25 cellular contexts compared by ENCODE assay signal in the genomic region with DNA sequence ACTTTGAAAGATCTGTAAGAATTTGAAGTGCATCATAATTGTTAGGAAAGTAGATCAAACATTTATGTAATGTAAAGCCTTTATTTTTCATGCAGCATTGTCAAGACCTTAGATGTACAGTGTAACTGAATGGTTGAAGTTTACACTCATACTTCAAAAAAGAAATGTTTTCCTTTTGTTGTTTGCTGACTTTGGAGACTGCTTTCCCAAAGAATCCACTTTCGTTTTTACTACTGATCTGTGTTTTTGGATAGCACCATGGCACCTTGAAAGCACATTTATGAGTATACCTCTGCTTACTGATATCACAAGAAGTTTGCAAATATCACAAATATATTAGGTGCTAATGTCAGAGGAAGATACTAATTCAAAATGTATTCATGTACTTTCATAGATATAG. TPM values are rescaled to one million over a fixed set of nuclear protein-coding genes. Genes with fewer than 3 reads are reported as not detected.
DNase-seq lines count a peak whose midpoint lies in the region; ATAC-seq, FAIRE-seq and TF ChIP-seq lines count a peak whose summit lies in the region.
"Had no signal": no experiment of that assay in that cellular context is flagged by ENCODE, and none has a peak within 500 bp of the region (broad histone marks: within the 10 kb centered on the region; RNA-seq: fewer than 3 reads in every experiment).

No MANE protein-coding gene starts in this region.

- TF ChIP-seq POLR2A in GM12891 (IDR thresholded peaks at IDR 0.05; ENCODE audit: low read depth, low read length) (no peak), K562 (conservative IDR thresholded peaks at IDR 0.05) (no peak)

- intact Hi-C loops in K562 (cut with micrococcal nuclease): no loop called here

- TF ChIP-seq RAD21 in K562 (CRISPR knock-in tag; conservative IDR thresholded peaks at IDR 0.05 in 1 of 2, IDR thresholded peaks at IDR 0.05 in 1 of 2): no peak

- FAIRE-seq in GM12891 (lab: Jason Lieb, UNC) (peak; percentile 38), K562 (lab: Jason Lieb, UNC) (no peak)

- peaks cover 28% of the 10 kb centered on the region for H3K4me1 Mint-ChIP-seq in neural progenitor cell
- no peaks in the 10 kb centered on the region for H3K4me1 Mint-ChIP-seq in activated naive CD4-positive, alpha-beta T cell treated with anti-CD3 and anti-CD28 coated beads, Interleukin-2, amount 10 ng/mL, durations not matched to agents 7 days and 5 days

- H2AFZ ChIP-seq in K562 (ENCODE audit: low read depth, low read length): no peak overlapping the region; the same call in 1 of the 2 replicates
- no peak overlapping the region for H2AFZ ChIP-seq in neural progenitor cell (replicated peaks)

- H4K20me1 ChIP-seq in K562 (replicated peaks; ENCODE audit: control insufficient read depth, insufficient read depth, low read length) (no peaks in the 10 kb centered on the region), neural progenitor cell (ENCODE audit: low read depth) (no peaks in the 10 kb centered on the region)
- H4K20me1 ChIP-seq: BLaER1 treated with 17β-estradiol and CSF1 and Interleukin-3, amounts not matched to agents 10 nM and 100 nM had no signal

- H3K9me3 Mint-ChIP-seq in neural progenitor cell: peaks cover 27% of the 10 kb centered on the region
- H3K9me3 Mint-ChIP-seq in activated naive CD4-positive, alpha-beta T cell treated with anti-CD3 and anti-CD28 coated beads, Interleukin-2, amount 10 ng/mL, durations not matched to agents 7 days and 5 days: no peaks in the 10 kb centered on the region

- BruUV-seq in K562 (replicated peaks; lab: Mats Ljungman, UMichigan): no TSS peak

- H3K27ac ChIP-seq in K562 (ENCODE audit: extremely low read depth, low read depth, low read length): peak overlapping the region; percentile 30; the same call in 2 of the 3 replicates
- H3K27ac ChIP-seq in neural progenitor cell: no peak overlapping the region
- H3K27ac ChIP-seq: BLaER1 treated with 17β-estradiol and CSF1 and Interleukin-3, amounts not matched to agents 10 nM and 100 nM; HL-60 had no signal

- DNase-seq in GM12891 (ENCODE audit: insufficient read length, low spot score) (no peak), K562 (ENCODE audit: extremely low read depth in 1 of 4, low spot score in 3 of 4) (no peak), neural progenitor cell (ENCODE audit: low spot score) (no peak), Ammon's horn (ENCODE audit: low spot score) (no peak), GOT3 (lab: John Stamatoyannopoulos, UW) (no peak)
- no peak for DNase-seq in activated naive CD4-positive, alpha-beta T cell treated with anti-CD3 and anti-CD28 coated beads, Interleukin-2, amount 10 ng/mL, durations not matched to agents 7 days and 5 days
- DNase-seq: 8988T; Calu3; CD8-positive, alpha-beta T cell; DMS 273 treated with DMSO at 0.1 percent for 48 hours; DMS53; DND-41; EL; KG1 had no signal

- in situ Hi-C loops in K562 (cut with MboI): no loop called here

- no peak overlapping the region for H3K27ac Mint-ChIP-seq in neural progenitor cell
- H3K27ac Mint-ChIP-seq in activated naive CD4-positive, alpha-beta T cell treated with anti-CD3 and anti-CD28 coated beads, Interleukin-2, amount 10 ng/mL, durations not matched to agents 7 days and 5 days: no peak overlapping the region
- H3K27ac Mint-ChIP-seq: B cell; CD8-positive, alpha-beta T cell; IgD-negative memory B cell had no signal

- H3F3A ChIP-seq in neural progenitor cell (ENCODE audit: low read depth): peaks cover 6% of the 10 kb centered on the region

- WGBS in K562 (ENCODE audit: insufficient coverage, low coverage, missing lambda C conversion rate): 21% methylated on average over 1 of the region's 1 CpG

- peaks cover 0 to 35% of the 10 kb centered on the region in 2 experiments; a peak in 4 of 5 replicates for H3K4me1 ChIP-seq in K562 (replicated peaks in 1 of 2; ENCODE audit: control insufficient read depth in 2 of 2, insufficient read depth in 2 of 2, low read length in 2 of 2)
- peaks cover 25% of the 10 kb centered on the region for H3K4me1 ChIP-seq in neural progenitor cell

- no peak overlapping the region for H3K4me3 Mint-ChIP-seq in neural progenitor cell
- H3K4me3 Mint-ChIP-seq in activated naive CD4-positive, alpha-beta T cell treated with anti-CD3 and anti-CD28 coated beads, Interleukin-2, amount 10 ng/mL, durations not matched to agents 7 days and 5 days: no peak overlapping the region
- H3K4me3 Mint-ChIP-seq: B cell; CD8-positive, alpha-beta T cell had no signal

- no peak for TF ChIP-seq EP300 in K562 (IDR thresholded peaks at IDR 0.05; ENCODE audit: low read length)

- H3K79me2 ChIP-seq in K562 (ENCODE audit: control insufficient read depth, insufficient read depth, low read length) (peaks cover 55% of the 10 kb centered on the region), neural progenitor cell (ENCODE audit: low read depth) (no peaks in the 10 kb centered on the region)

- peaks cover 26% of the 10 kb centered on the region for H3K36me3 Mint-ChIP-seq in neural progenitor cell
- no peaks in the 10 kb centered on the region for H3K36me3 Mint-ChIP-seq in activated naive CD4-positive, alpha-beta T cell treated with anti-CD3 and anti-CD28 coated beads, Interleukin-2, amount 10 ng/mL, durations not matched to agents 7 days and 5 days
- H3K36me3 Mint-ChIP-seq: CD8-positive, alpha-beta T cell had no signal

- H3K9me3 ChIP-seq in K562 (replicated peaks; ENCODE audit: control insufficient read depth, insufficient read depth, low read depth, low read length) (no peaks in the 10 kb centered on the region), neural progenitor cell (ENCODE audit: low read depth) (no peaks in the 10 kb centered on the region)
- H3K9me3 ChIP-seq: HAP-1 had no signal

- POLR2A ChIA-PET in K562 (lab: Yijun Ruan, JAX): no interaction called here

- CTCF ChIA-PET in K562 (lab: Yijun Ruan, JAX; ENCODE audit: low intra/inter-chr PET ratio): no interaction called here
- CTCF ChIA-PET in activated naive CD4-positive, alpha-beta T cell treated with anti-CD3 and anti-CD28 coated beads, Interleukin-2, amount 10 ng/mL, durations not matched to agents 7 days and 5 days (lab: Charles Lee): no interaction called here

- H3K4me3 ChIP-seq in K562 (no peak overlapping the region), neural progenitor cell (no peak overlapping the region)
- H3K4me3 ChIP-seq: BLaER1 treated with 17β-estradiol and CSF1 and Interleukin-3, amounts not matched to agents 10 nM and 100 nM; HAP-1 had no signal

- no peaks in the 10 kb centered on the region for H3K27me3 Mint-ChIP-seq in neural progenitor cell (ENCODE audit: insufficient read depth, low read depth)
- peaks cover 13% of the 10 kb centered on the region for H3K27me3 Mint-ChIP-seq in activated naive CD4-positive, alpha-beta T cell treated with anti-CD3 and anti-CD28 coated beads, Interleukin-2, amount 10 ng/mL, durations not matched to agents 7 days and 5 days
- H3K27me3 Mint-ChIP-seq: B cell, IgD-negative memory B cell had no signal

- ATAC-seq in HG02610 (IDR thresholded peaks at IDR 0.05; ENCODE audit: unreplicated experiment): peak; percentile 55
- ATAC-seq in K562: no peak
- ATAC-seq: CD8-positive, alpha-beta T cell had no signal

- H3K27me3 ChIP-seq in K562 (ENCODE audit: control insufficient read depth in 2 of 2, insufficient read depth in 2 of 2, low read length in 2 of 2): no peaks in the 10 kb centered on the region
- H3K27me3 ChIP-seq in neural progenitor cell: peaks cover 6% of the 10 kb centered on the region
- H3K27me3 ChIP-seq: BLaER1 treated with 17β-estradiol and CSF1 and Interleukin-3, amounts not matched to agents 10 nM and 100 nM had no signal

- H3K4me2 ChIP-seq in K562 (ENCODE audit: insufficient read depth, low read length): no peak overlapping the region
- peak overlapping the region; percentile 42 for H3K4me2 ChIP-seq in neural progenitor cell
- H3K4me2 ChIP-seq: BLaER1 treated with 17β-estradiol and CSF1 and Interleukin-3, amounts not matched to agents 10 nM and 100 nM had no signal

- H3K9ac ChIP-seq in K562 (ENCODE audit: insufficient read depth in 1 of 2, low read depth in 2 of 2, low read length in 2 of 2): 0 out of 4 replicates have a peak overlapping the region, but pooled peaks of 1 of the 2 experiments have one; percentile 19
- no peak overlapping the region for H3K9ac ChIP-seq in neural progenitor cell
- H3K9ac ChIP-seq: BLaER1 treated with 17β-estradiol and CSF1 and Interleukin-3, amounts not matched to agents 10 nM and 100 nM had no signal

- H3K36me3 ChIP-seq in K562 (ENCODE audit: control insufficient read depth, insufficient read depth, low read length) (no peaks in the 10 kb centered on the region), neural progenitor cell (no peaks in the 10 kb centered on the region)
- H3K36me3 ChIP-seq: BLaER1 treated with 17β-estradiol and CSF1 and Interleukin-3, amounts not matched to agents 10 nM and 100 nM; HAP-1 had no signal

- H3K9me1 ChIP-seq in K562 (ENCODE audit: control insufficient read depth, insufficient read depth, low read length): no peaks in the 10 kb centered on the region

- TF ChIP-seq CTCF in K562 (IDR thresholded peaks at IDR 0.05 in 2 of 3, conservative IDR thresholded peaks at IDR 0.05 in 1 of 3; ENCODE audit: insufficient read depth in 2 of 3, low read depth in 1 of 3, low read length in 3 of 3) (no peak), neural progenitor cell (IDR thresholded peaks at IDR 0.05) (no peak)

TF ChIP-seq in GM12891, 5 proteins besides CTCF, POLR2A, EP300 and RAD21 (continues in another document):
- no peak for TF ChIP-seq TAF1 (IDR thresholded peaks at IDR 0.05; ENCODE audit: low read depth, low read length)

RNA-seq across cellular contexts. Expression of gene PIP5K1B, which starts 50.0 kb away (rescaled TPM):
- 8.9 TPM for polyA plus RNA-seq in GM12891 (2012; ENCODE audit: low read depth, missing spikeins)
- total RNA-seq in K562 (2011; cell fraction: chromatin; rRNA removed; ENCODE audit: low replicate concordance): 11.7 and 37.8 TPM in 2 replicates
- total RNA-seq in K562 (2011; cell fraction: nucleolus; rRNA removed): 11.6 and 11.7 TPM in 2 replicates
- total RNA-seq in K562 (2011; cell fraction: nucleoplasm; rRNA removed): 19.9 and 36.8 TPM in 2 replicates
- total RNA-seq in K562 (2014; rRNA removed): 3.8 and 3.9 TPM in 2 replicates
- total RNA-seq in K562 (2014; rRNA removed; fragmentation: Illumina TruSeq; extraction: Trizol): 7.4 and 8.8 TPM in 2 replicates
- total RNA-seq in K562 (2015; rRNA removed; fragmentation: Illumina TruSeq; extraction: Trizol): 7.4 and 7.5 TPM in 2 replicates
- total RNA-seq in K562 (2021): 9.6 and 10.4 TPM in 2 replicates
- 6.5 and 7.8 TPM in 2 replicates for polyA plus RNA-seq in K562 (2011; rRNA removed)
- 2.5 and 4.5 TPM in 2 replicates for polyA plus RNA-seq in K562 (2011; cell fraction: cytosol; rRNA removed)
- 5.7 and 7.2 TPM in 2 replicates for polyA plus RNA-seq in K562 (2011; cell fraction: nucleus; rRNA removed)
- polyA plus RNA-seq in K562 (2012): 9.2 and 13.5 TPM in 2 replicates
- 10.6 and 12.9 TPM in 2 replicates for polyA plus RNA-seq in K562 (2014; fragmentation: Illumina TruSeq; extraction: Trizol)
- 1 to 10 TPM; 3.1 to 6.3 TPM for polyA plus RNA-seq in K562 (2014; fragmentation: Nextera tagmentation; extraction: Ambion mirVana)
- 4.9 and 5.0 TPM in 2 replicates for polyA plus RNA-seq in K562 (2014; rRNA removed)
- polyA minus RNA-seq in K562 (2011; rRNA and poly(A)+ RNA removed): 12.3 and 14.2 TPM in 2 replicates
- polyA minus RNA-seq in K562 (2011; cell fraction: cytosol; rRNA and poly(A)+ RNA removed): 4.3 and 6.3 TPM in 2 replicates
- polyA minus RNA-seq in K562 (2011; cell fraction: nucleus; rRNA and poly(A)+ RNA removed): 12.3 and 27.8 TPM in 2 replicates
- total RNA-seq in neural progenitor cell (ENCODE audit: low replicate concordance): 1.3 and 3.2 TPM in 2 replicates
- total RNA-seq: A673, G401, H4, HT1080 had no signal
- polyA plus RNA-seq: AG04450 had no signal
